Comparison of ENCODE assay signal across 32 cellular contexts in the genomic region with DNA sequence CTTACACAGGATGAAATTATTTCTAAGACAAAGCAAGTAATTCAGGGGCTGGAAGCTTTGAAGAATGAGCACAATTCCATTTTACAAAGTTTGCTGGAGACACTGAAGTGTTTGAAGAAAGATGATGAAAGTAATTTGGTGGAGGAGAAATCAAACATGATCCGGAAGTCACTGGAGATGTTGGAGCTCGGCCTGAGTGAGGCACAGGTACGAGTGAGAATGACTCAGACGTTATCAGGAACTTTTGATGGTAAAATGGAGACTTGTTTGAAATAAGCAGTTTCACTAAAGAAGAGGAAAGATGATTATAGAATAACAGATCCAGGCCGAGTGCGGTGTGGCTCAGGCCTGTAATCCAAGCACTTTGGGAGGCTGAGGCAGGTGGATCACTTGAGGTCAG. TPM values are rescaled to one million over a fixed set of nuclear protein-coding genes. Genes with fewer than 3 reads are reported as not detected.
DNase-seq lines count a peak whose midpoint lies in the region; ATAC-seq and TF ChIP-seq lines count a peak whose summit lies in the region.
"Had no signal": no experiment of that assay in that cellular context is flagged by ENCODE, and none has a peak within 500 bp of the region (broad histone marks: within the 10 kb centered on the region; RNA-seq: fewer than 3 reads in every experiment).

No MANE protein-coding gene starts in this region.

- H3K4me3 Mint-ChIP-seq in activated CD4-positive, alpha-beta T cell treated with anti-CD3 and anti-CD28 coated beads for 36 hours = no peak overlapping the region
- no peak overlapping the region for H3K4me3 Mint-ChIP-seq in GM23338
- no peak overlapping the region for H3K4me3 Mint-ChIP-seq in activated CD4-positive, alpha-beta T cell treated with anti-CD3 and anti-CD28 coated beads, Interleukin-2, amount 10 ng/mL, durations not matched to agents 24 days and 14 days
- H3K4me3 Mint-ChIP-seq: activated naive CD4-positive, alpha-beta T cell treated with anti-CD3 and anti-CD28 coated beads for 36 hours; effector memory CD8-positive, alpha-beta T cell; naive thymus-derived CD8-positive, alpha-beta T cell had no signal

- no peak for TF ChIP-seq CTCF in GM23338 (conservative IDR thresholded peaks at IDR 0.05; ENCODE audit: low read depth in 2 of 2)
- TF ChIP-seq CTCF in omental fat pad (IDR thresholded peaks at IDR 0.05) = no peak

- DNase-seq in activated CD4-positive, alpha-beta T cell treated with anti-CD3 and anti-CD28 coated beads for 36 hours = no peak
- no peak for DNase-seq in activated CD4-positive, alpha-beta T cell treated with anti-CD3 and anti-CD28 coated beads, Interleukin-2, amount 50 U/mL, for 48 hours
- no peak for DNase-seq in GM23338 (ENCODE audit: low spot score)
- no peak for DNase-seq in epithelial cell of prostate (ENCODE audit: low read depth, low spot score)
- no peak for DNase-seq in omental fat pad (ENCODE audit: low spot score)
- DNase-seq in activated CD4-positive, alpha-beta T cell treated with anti-CD3 and anti-CD28 coated beads, Interleukin-2, amount 10 ng/mL, durations not matched to agents 24 days and 14 days = no peak
- DNase-seq in effector CD4-positive, alpha-beta T cell = no peak
- DNase-seq: activated naive CD4-positive, alpha-beta T cell treated with anti-CD3 and anti-CD28 coated beads for 36 hours; amniotic stem cell; brain microvascular endothelial cell; Calu3; DMS79 treated with DMSO at 0.1 percent for 48 hours; effector memory CD8-positive, alpha-beta T cell; foreskin fibroblast; GDM1; heart left ventricle; IMR-90; MV-4-11; naive thymus-derived CD8-positive, alpha-beta T cell; NCI-H146; NCI-H345; NCI-H748 treated with DMSO at 0.1 percent for 48 hours; occipital lobe; Peyer's patch; SHP77 treated with DMSO at 0.1 percent for 48 hours; stimulated activated CD4-positive, alpha-beta T cell treated with anti-CD3 and anti-CD28 coated beads, Interleukin-15, amount 100 ng/mL, for 24 hours; stimulated activated CD4-positive, alpha-beta T cell treated with anti-CD3 and anti-CD28 coated beads, Interleukin-4, amount 100 ng/mL, for 4 hours; T-helper 9 cell had no signal

- H3K9me3 Mint-ChIP-seq in activated CD4-positive, alpha-beta T cell treated with anti-CD3 and anti-CD28 coated beads for 36 hours (ENCODE audit: low read depth) = no peaks in the 10 kb centered on the region
- no peaks in the 10 kb centered on the region for H3K9me3 Mint-ChIP-seq in GM23338
- no peaks in the 10 kb centered on the region for H3K9me3 Mint-ChIP-seq in activated CD4-positive, alpha-beta T cell treated with anti-CD3 and anti-CD28 coated beads, Interleukin-2, amount 10 ng/mL, durations not matched to agents 24 days and 14 days
- H3K9me3 Mint-ChIP-seq: activated naive CD4-positive, alpha-beta T cell treated with anti-CD3 and anti-CD28 coated beads for 36 hours; effector memory CD8-positive, alpha-beta T cell; naive thymus-derived CD8-positive, alpha-beta T cell had no signal

- 0 out of 2 replicates have a peak overlapping the region, but pooled peaks have one; percentile 28 for H3K27ac ChIP-seq in GM23338 (ENCODE audit: low read depth)
- H3K27ac ChIP-seq in epithelial cell of prostate = peak overlapping the region; percentile 79
- H3K27ac ChIP-seq: 22Rv1, brain microvascular endothelial cell, C4-2B, Peyer's patch had no signal

- no peak overlapping the region for H3K4me3 ChIP-seq in GM23338
- H3K4me3 ChIP-seq: heart left ventricle, Peyer's patch had no signal

- H3K4me2 ChIP-seq in GM23338 = no peak overlapping the region

- peaks cover 9% of the 10 kb centered on the region for H3K4me1 Mint-ChIP-seq in activated CD4-positive, alpha-beta T cell treated with anti-CD3 and anti-CD28 coated beads for 36 hours
- H3K4me1 Mint-ChIP-seq in GM23338 = peaks cover 3% of the 10 kb centered on the region; the same call in 1 of the 3 replicates
- peaks cover 5% of the 10 kb centered on the region for H3K4me1 Mint-ChIP-seq in activated CD4-positive, alpha-beta T cell treated with anti-CD3 and anti-CD28 coated beads, Interleukin-2, amount 10 ng/mL, durations not matched to agents 24 days and 14 days

- H3K27me3 Mint-ChIP-seq in activated CD4-positive, alpha-beta T cell treated with anti-CD3 and anti-CD28 coated beads for 36 hours = no peaks in the 10 kb centered on the region
- H3K27me3 Mint-ChIP-seq in GM23338 (ENCODE audit: insufficient read depth, low read depth, poor library complexity) = no peaks in the 10 kb centered on the region
- no peaks in the 10 kb centered on the region for H3K27me3 Mint-ChIP-seq in activated CD4-positive, alpha-beta T cell treated with anti-CD3 and anti-CD28 coated beads, Interleukin-2, amount 10 ng/mL, durations not matched to agents 24 days and 14 days
- H3K27me3 Mint-ChIP-seq: effector memory CD8-positive, alpha-beta T cell; naive thymus-derived CD8-positive, alpha-beta T cell had no signal

- H3K36me3 Mint-ChIP-seq in activated CD4-positive, alpha-beta T cell treated with anti-CD3 and anti-CD28 coated beads for 36 hours (ENCODE audit: low read depth) = peaks cover 17% of the 10 kb centered on the region
- H3K36me3 Mint-ChIP-seq in GM23338 (ENCODE audit: low read depth) = peaks cover 50% of the 10 kb centered on the region
- peaks cover 33% of the 10 kb centered on the region for H3K36me3 Mint-ChIP-seq in activated CD4-positive, alpha-beta T cell treated with anti-CD3 and anti-CD28 coated beads, Interleukin-2, amount 10 ng/mL, durations not matched to agents 24 days and 14 days (ENCODE audit: low read depth)

- no peaks in the 10 kb centered on the region for H3K9me2 ChIP-seq in GM23338 (ENCODE audit: insufficient read depth)

- H3K4me1 ChIP-seq in GM23338 (ENCODE audit: insufficient read depth) = no peaks in the 10 kb centered on the region

- H4K20me1 ChIP-seq in GM23338 (replicated peaks; ENCODE audit: insufficient read depth) = peaks cover 53% of the 10 kb centered on the region

- ATAC-seq in activated CD4-positive, alpha-beta T cell treated with anti-CD3 and anti-CD28 coated beads for 36 hours = no peak
- ATAC-seq in GM23338 (no peak), omental fat pad (ENCODE audit: low FRiP score) (peak; percentile 35), HG03565 (IDR thresholded peaks at IDR 0.05; ENCODE audit: unreplicated experiment) (no peak)
- ATAC-seq: effector memory CD8-positive, alpha-beta T cell; HCT116; naive thymus-derived CD8-positive, alpha-beta T cell had no signal

- peaks cover 15% of the 10 kb centered on the region; the same call in 1 of the 2 replicates for H3F3A ChIP-seq in GM23338 (replicated peaks; ENCODE audit: low read depth)

- POLR2A ChIA-PET in activated CD4-positive, alpha-beta T cell treated with anti-CD3 and anti-CD28 coated beads for 36 hours (lab: Charles Lee) = no interaction called here

- CTCF ChIA-PET in activated CD4-positive, alpha-beta T cell treated with anti-CD3 and anti-CD28 coated beads for 36 hours (lab: Charles Lee) = no interaction called here

- H3K79me2 ChIP-seq in GM23338 (replicated peaks; ENCODE audit: insufficient read depth) = peaks cover 72% of the 10 kb centered on the region

- peak overlapping the region; percentile 66 for H3K27ac Mint-ChIP-seq in activated CD4-positive, alpha-beta T cell treated with anti-CD3 and anti-CD28 coated beads for 36 hours
- peak overlapping the region; percentile 22; the same call in 1 of the 2 replicates for H3K27ac Mint-ChIP-seq in GM23338
- no peak overlapping the region for H3K27ac Mint-ChIP-seq in activated CD4-positive, alpha-beta T cell treated with anti-CD3 and anti-CD28 coated beads, Interleukin-2, amount 10 ng/mL, durations not matched to agents 24 days and 14 days
- H3K27ac Mint-ChIP-seq: activated naive CD4-positive, alpha-beta T cell treated with anti-CD3 and anti-CD28 coated beads for 36 hours had no signal

- intact Hi-C loops in activated CD4-positive, alpha-beta T cell treated with anti-CD3 and anti-CD28 coated beads for 36 hours (cut with DNase I, micrococcal nuclease) = no loop called here
- intact Hi-C loops in activated CD4-positive, alpha-beta T cell treated with anti-CD3 and anti-CD28 coated beads, Interleukin-2, amount 10 ng/mL, durations not matched to agents 24 days and 14 days (cut with micrococcal nuclease) = no loop called here

- no peak overlapping the region for H2AFZ ChIP-seq in GM23338

- no peaks in the 10 kb centered on the region for H3K27me3 ChIP-seq in GM23338 (ENCODE audit: insufficient read depth)
- H3K27me3 ChIP-seq: brain microvascular endothelial cell, heart left ventricle, Peyer's patch had no signal

- H3K36me3 ChIP-seq in GM23338 (ENCODE audit: insufficient read depth) = peaks cover 41% of the 10 kb centered on the region

TF ChIP-seq in GM23338, 12 proteins besides CTCF, POLR2A, EP300 and RAD21:
- TF ChIP-seq, protein P1, sequence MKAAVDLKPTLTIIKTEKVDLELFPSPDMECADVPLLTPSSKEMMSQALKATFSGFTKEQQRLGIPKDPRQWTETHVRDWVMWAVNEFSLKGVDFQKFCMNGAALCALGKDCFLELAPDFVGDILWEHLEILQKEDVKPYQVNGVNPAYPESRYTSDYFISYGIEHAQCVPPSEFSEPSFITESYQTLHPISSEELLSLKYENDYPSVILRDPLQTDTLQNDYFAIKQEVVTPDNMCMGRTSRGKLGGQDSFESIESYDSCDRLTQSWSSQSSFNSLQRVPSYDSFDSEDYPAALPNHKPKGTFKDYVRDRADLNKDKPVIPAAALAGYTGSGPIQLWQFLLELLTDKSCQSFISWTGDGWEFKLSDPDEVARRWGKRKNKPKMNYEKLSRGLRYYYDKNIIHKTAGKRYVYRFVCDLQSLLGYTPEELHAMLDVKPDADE (IDR thresholded peaks at IDR 0.05) = no peak

RNA-seq across cellular contexts. Expression of gene KLC1, which starts 25.6 kb away (rescaled TPM):
- total RNA-seq in activated CD4-positive, alpha-beta T cell treated with anti-CD3 and anti-CD28 coated beads for 36 hours = 100 to 1,000 TPM in 1 of 2 experiments, 10 to 100 TPM in 1; 97.4 to 113 TPM
- 250 and 308 TPM in 2 replicates for total RNA-seq in GM23338 (2014; rRNA removed; shearing (Covaris generic))
- polyA plus RNA-seq in GM23338 (2016; fragmentation: Nextera tagmentation; extraction: Ambion mirVana) = 159 and 165 TPM in 2 replicates
- total RNA-seq in omental fat pad = 100 to 1,000 TPM; 195 to 349 (median 289) TPM
- 132 and 155 TPM in 2 replicates for total RNA-seq in activated CD4-positive, alpha-beta T cell treated with anti-CD3 and anti-CD28 coated beads, Interleukin-2, amount 10 ng/mL, durations not matched to agents 24 days and 14 days
